1 cellular context compared by ENCODE assay signal in the genomic region with DNA sequence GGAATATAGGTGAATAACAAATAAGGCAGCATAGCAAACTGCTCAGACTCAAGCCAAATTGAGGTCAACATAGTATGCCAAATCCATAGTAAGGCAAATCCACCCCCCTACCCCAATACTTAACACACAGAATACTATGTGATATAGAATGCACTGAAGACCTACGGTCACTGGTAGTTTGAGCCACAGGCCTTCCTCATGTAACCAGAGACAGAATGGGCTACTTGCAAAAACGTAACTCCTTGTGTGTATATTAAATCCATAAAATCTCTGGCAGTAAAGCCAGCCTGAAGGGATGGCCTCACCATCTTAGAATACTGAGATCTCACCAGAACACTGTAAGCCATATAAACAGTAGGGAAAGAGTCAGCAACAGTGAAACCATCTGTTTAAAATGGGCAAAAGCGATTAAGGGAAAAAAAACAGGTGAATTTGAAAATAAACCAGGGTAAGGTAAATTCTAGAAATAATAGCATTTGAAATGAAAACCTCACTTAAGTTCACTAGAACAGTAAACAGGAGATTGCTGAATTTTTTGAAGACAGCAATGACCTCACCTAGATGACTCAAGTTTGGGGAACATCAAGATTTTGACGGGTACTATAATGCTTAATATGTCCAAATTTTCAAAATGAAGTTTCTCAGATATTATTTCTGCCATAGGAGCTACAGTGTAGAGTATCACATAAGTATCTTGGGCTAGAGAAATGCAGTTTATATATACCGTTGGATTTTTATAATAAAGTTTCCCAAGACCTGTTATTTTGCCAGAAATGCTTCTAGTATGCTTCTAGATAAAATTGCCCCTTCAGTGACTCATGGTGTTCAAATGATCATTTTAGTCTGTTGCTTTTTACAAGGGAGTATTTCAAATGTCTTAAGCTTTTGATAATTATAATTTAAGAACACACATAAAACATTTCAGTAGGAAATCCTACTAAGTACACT.
TF ChIP-seq lines count a peak whose summit lies in the region.

No MANE protein-coding gene starts in this region.

TF ChIP-seq in K562, 482 proteins besides CTCF, POLR2A, EP300 and RAD21 (continued from another document and continues in another):
- TF ChIP-seq, protein P1, sequence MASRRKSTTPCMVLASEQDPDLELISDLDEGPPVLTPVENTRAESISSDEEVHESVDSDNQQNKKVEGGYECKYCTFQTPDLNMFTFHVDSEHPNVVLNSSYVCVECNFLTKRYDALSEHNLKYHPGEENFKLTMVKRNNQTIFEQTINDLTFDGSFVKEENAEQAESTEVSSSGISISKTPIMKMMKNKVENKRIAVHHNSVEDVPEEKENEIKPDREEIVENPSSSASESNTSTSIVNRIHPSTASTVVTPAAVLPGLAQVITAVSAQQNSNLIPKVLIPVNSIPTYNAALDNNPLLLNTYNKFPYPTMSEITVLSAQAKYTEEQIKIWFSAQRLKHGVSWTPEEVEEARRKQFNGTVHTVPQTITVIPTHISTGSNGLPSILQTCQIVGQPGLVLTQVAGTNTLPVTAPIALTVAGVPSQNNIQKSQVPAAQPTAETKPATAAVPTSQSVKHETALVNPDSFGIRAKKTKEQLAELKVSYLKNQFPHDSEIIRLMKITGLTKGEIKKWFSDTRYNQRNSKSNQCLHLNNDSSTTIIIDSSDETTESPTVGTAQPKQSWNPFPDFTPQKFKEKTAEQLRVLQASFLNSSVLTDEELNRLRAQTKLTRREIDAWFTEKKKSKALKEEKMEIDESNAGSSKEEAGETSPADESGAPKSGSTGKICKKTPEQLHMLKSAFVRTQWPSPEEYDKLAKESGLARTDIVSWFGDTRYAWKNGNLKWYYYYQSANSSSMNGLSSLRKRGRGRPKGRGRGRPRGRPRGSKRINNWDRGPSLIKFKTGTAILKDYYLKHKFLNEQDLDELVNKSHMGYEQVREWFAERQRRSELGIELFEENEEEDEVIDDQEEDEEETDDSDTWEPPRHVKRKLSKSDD (conservative IDR thresholded peaks at IDR 0.05; ENCODE audit: low read length), result no peak
- TF ChIP-seq THRB (CRISPR knock-in tag; conservative IDR thresholded peaks at IDR 0.05) (peak; percentile 81; the same call in 1 of the 2 replicates), MAFF (IDR thresholded peaks at IDR 0.05; ENCODE audit: low read length) (no peak), KDM5B (IDR thresholded peaks at IDR 0.05; ENCODE audit: insufficient replicate concordance, low read depth, low read length) (peak; percentile 21), RBM17 (IDR thresholded peaks at IDR 0.05; ENCODE audit: borderline replicate concordance, low read depth, low read length) (no peak), PHF21A (IDR thresholded peaks at IDR 0.05; ENCODE audit: borderline replicate concordance, low read depth) (no peak), ZFP36 (IDR thresholded peaks at IDR 0.05; ENCODE audit: low read depth, low read length, partially characterized antibody) (no peak), U2AF1 (optimal IDR thresholded peaks at IDR 0.05; ENCODE audit: low read depth, low read length) (peak; percentile 46), BMI1 (IDR thresholded peaks at IDR 0.05; ENCODE audit: low read length) (no peak), ATF3 (IDR thresholded peaks at IDR 0.05) (peak; percentile 88), ATF3 (CRISPR knock-in tag; conservative IDR thresholded peaks at IDR 0.05) (no peak), PTBP1 (IDR thresholded peaks at IDR 0.05; ENCODE audit: low read depth, low read length) (no peak), ZBTB26 (CRISPR knock-in tag; IDR thresholded peaks at IDR 0.05) (no peak), ZKSCAN8 (CRISPR knock-in tag; IDR thresholded peaks at IDR 0.05) (no peak), EZH2 (IDR thresholded peaks at IDR 0.05; ENCODE audit: borderline replicate concordance, low read depth, low read length) (no peak), RBFOX2 (IDR thresholded peaks at IDR 0.05; ENCODE audit: low read depth, low read length) (0 out of 2 replicates have a peak, but pooled peaks have one; percentile 25), ZNF57 (CRISPR knock-in tag; IDR thresholded peaks at IDR 0.05) (no peak), ZFPM2 (CRISPR knock-in tag; IDR thresholded peaks at IDR 0.05) (no peak), PRPF4 (IDR thresholded peaks at IDR 0.05; ENCODE audit: insufficient read depth, low read depth, low read length, poor library complexity, severe bottlenecking) (no peak), NR4A1 (CRISPR knock-in tag; IDR thresholded peaks at IDR 0.05) (no peak), NR4A1 (tag; IDR thresholded peaks at IDR 0.05) (no peak), ZNF696 (CRISPR knock-in tag; conservative IDR thresholded peaks at IDR 0.05) (no peak), STAT6 (CRISPR knock-in tag; IDR thresholded peaks at IDR 0.05) (no peak), TBL1XR1 (IDR thresholded peaks at IDR 0.05; ENCODE audit: low read length in 2 of 2) (no peak)
- TF ChIP-seq, protein P2, sequence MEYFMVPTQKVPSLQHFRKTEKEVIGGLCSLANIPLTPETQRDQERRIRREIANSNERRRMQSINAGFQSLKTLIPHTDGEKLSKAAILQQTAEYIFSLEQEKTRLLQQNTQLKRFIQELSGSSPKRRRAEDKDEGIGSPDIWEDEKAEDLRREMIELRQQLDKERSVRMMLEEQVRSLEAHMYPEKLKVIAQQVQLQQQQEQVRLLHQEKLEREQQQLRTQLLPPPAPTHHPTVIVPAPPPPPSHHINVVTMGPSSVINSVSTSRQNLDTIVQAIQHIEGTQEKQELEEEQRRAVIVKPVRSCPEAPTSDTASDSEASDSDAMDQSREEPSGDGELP (CRISPR knock-in tag; IDR thresholded peaks at IDR 0.05; ENCODE audit: borderline replicate concordance), result no peak
- TF ChIP-seq, protein P3, sequence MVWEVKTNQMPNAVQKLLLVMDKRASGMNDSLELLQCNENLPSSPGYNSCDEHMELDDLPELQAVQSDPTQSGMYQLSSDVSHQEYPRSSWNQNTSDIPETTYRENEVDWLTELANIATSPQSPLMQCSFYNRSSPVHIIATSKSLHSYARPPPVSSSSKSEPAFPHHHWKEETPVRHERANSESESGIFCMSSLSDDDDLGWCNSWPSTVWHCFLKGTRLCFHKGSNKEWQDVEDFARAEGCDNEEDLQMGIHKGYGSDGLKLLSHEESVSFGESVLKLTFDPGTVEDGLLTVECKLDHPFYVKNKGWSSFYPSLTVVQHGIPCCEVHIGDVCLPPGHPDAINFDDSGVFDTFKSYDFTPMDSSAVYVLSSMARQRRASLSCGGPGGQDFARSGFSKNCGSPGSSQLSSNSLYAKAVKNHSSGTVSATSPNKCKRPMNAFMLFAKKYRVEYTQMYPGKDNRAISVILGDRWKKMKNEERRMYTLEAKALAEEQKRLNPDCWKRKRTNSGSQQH (CRISPR knock-in tag; IDR thresholded peaks at IDR 0.05), result no peak
- TF ChIP-seq, protein P4, sequence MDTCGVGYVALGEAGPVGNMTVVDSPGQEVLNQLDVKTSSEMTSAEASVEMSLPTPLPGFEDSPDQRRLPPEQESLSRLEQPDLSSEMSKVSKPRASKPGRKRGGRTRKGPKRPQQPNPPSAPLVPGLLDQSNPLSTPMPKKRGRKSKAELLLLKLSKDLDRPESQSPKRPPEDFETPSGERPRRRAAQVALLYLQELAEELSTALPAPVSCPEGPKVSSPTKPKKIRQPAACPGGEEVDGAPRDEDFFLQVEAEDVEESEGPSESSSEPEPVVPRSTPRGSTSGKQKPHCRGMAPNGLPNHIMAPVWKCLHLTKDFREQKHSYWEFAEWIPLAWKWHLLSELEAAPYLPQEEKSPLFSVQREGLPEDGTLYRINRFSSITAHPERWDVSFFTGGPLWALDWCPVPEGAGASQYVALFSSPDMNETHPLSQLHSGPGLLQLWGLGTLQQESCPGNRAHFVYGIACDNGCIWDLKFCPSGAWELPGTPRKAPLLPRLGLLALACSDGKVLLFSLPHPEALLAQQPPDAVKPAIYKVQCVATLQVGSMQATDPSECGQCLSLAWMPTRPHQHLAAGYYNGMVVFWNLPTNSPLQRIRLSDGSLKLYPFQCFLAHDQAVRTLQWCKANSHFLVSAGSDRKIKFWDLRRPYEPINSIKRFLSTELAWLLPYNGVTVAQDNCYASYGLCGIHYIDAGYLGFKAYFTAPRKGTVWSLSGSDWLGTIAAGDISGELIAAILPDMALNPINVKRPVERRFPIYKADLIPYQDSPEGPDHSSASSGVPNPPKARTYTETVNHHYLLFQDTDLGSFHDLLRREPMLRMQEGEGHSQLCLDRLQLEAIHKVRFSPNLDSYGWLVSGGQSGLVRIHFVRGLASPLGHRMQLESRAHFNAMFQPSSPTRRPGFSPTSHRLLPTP (IDR thresholded peaks at IDR 0.05; ENCODE audit: borderline replicate concordance, extremely low read depth, insufficient read length), result no peak
- TF ChIP-seq, protein P5, sequence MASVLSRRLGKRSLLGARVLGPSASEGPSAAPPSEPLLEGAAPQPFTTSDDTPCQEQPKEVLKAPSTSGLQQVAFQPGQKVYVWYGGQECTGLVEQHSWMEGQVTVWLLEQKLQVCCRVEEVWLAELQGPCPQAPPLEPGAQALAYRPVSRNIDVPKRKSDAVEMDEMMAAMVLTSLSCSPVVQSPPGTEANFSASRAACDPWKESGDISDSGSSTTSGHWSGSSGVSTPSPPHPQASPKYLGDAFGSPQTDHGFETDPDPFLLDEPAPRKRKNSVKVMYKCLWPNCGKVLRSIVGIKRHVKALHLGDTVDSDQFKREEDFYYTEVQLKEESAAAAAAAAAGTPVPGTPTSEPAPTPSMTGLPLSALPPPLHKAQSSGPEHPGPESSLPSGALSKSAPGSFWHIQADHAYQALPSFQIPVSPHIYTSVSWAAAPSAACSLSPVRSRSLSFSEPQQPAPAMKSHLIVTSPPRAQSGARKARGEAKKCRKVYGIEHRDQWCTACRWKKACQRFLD (CRISPR knock-in tag; IDR thresholded peaks at IDR 0.05), result no peak; the same call in 1 of the 2 replicates
- TF ChIP-seq, protein P6, sequence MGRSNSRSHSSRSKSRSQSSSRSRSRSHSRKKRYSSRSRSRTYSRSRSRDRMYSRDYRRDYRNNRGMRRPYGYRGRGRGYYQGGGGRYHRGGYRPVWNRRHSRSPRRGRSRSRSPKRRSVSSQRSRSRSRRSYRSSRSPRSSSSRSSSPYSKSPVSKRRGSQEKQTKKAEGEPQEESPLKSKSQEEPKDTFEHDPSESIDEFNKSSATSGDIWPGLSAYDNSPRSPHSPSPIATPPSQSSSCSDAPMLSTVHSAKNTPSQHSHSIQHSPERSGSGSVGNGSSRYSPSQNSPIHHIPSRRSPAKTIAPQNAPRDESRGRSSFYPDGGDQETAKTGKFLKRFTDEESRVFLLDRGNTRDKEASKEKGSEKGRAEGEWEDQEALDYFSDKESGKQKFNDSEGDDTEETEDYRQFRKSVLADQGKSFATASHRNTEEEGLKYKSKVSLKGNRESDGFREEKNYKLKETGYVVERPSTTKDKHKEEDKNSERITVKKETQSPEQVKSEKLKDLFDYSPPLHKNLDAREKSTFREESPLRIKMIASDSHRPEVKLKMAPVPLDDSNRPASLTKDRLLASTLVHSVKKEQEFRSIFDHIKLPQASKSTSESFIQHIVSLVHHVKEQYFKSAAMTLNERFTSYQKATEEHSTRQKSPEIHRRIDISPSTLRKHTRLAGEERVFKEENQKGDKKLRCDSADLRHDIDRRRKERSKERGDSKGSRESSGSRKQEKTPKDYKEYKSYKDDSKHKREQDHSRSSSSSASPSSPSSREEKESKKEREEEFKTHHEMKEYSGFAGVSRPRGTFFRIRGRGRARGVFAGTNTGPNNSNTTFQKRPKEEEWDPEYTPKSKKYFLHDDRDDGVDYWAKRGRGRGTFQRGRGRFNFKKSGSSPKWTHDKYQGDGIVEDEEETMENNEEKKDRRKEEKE (IDR thresholded peaks at IDR 0.05; ENCODE audit: borderline replicate concordance in 1 of 2, control insufficient read depth in 1 of 2, low read depth in 2 of 2, low read length in 1 of 2), result 0 out of 4 replicates have a peak, but pooled peaks of 1 of the 2 experiments have one; percentile 41
- TF ChIP-seq, protein P7, sequence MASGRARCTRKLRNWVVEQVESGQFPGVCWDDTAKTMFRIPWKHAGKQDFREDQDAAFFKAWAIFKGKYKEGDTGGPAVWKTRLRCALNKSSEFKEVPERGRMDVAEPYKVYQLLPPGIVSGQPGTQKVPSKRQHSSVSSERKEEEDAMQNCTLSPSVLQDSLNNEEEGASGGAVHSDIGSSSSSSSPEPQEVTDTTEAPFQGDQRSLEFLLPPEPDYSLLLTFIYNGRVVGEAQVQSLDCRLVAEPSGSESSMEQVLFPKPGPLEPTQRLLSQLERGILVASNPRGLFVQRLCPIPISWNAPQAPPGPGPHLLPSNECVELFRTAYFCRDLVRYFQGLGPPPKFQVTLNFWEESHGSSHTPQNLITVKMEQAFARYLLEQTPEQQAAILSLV (tag; IDR thresholded peaks at IDR 0.05), result no peak
